Comparison of ENCODE assay signal across 10 cellular contexts in genomic region chr19:8355631-8356402, GRCh38. TPM values are rescaled to one million over a fixed set of nuclear protein-coding genes. Genes with fewer than 3 reads are reported as not detected.
DNase-seq lines count a peak whose midpoint lies in the region; ATAC-seq, FAIRE-seq and TF ChIP-seq lines count a peak whose summit lies in the region.
"Had no signal": no experiment of that assay in that cellular context is flagged by ENCODE, and none has a peak within 500 bp of the region (broad histone marks: within the 10 kb centered on the region; RNA-seq: fewer than 3 reads in every experiment).

No MANE protein-coding gene starts in this region.

- H3K27me3 Mint-ChIP-seq in endothelial cell (ENCODE audit: unreplicated experiment) = peaks cover 2% of the 10 kb centered on the region

- H3K9me3 Mint-ChIP-seq in endothelial cell (ENCODE audit: unreplicated experiment) = no peaks in the 10 kb centered on the region

- BruUV-seq in PC-9 (replicated peaks; lab: Mats Ljungman, UMichigan) = no TSS peak

- H3K27me3 ChIP-seq in PC-9 (ENCODE audit: insufficient read depth, low read depth) = no peaks in the 10 kb centered on the region

- H3K4me1 ChIP-seq in PC-9 (replicated peaks; ENCODE audit: insufficient read depth) = peaks cover 48% of the 10 kb centered on the region

- CTCF ChIA-PET in PC-9 (lab: Charles Lee) = interaction anchor here (1.1 to 1.2 kb wide), 2 partner anchors 225 to 227 kb away, joined by 5 to 6 read pairs; no protein-coding TSS in a partner anchor

- no peak for FAIRE-seq in GM19239 (lab: Jason Lieb, UNC)
- FAIRE-seq: GM12892 had no signal

- H4K20me1 ChIP-seq in PC-9 (ENCODE audit: insufficient read depth) = peaks cover 5% of the 10 kb centered on the region; the same call in 1 of the 2 replicates

- no peak overlapping the region for H3K4me3 ChIP-seq in PC-9

- H3K4me2 ChIP-seq in PC-9 = peak overlapping the region; percentile 54

- no peaks in the 10 kb centered on the region for H3K9me2 ChIP-seq in PC-9 (ENCODE audit: insufficient read depth)

- peaks cover 6% of the 10 kb centered on the region for H3K4me1 Mint-ChIP-seq in endothelial cell (ENCODE audit: unreplicated experiment)

- in situ Hi-C loops in Caki2 (cut with HindIII; ENCODE audit: low pct_unique_long_range_greater_than_20kb, low sequenced_read_pairs) = no loop called here
- in situ Hi-C loops in G401 (cut with HindIII; ENCODE audit: low sequenced_read_pairs) = no loop called here

- no peak for ATAC-seq in HG03196 (IDR thresholded peaks at IDR 0.05; ENCODE audit: unreplicated experiment)

- H3K9me3 ChIP-seq in PC-9 (ENCODE audit: insufficient read depth, low read depth) = no peaks in the 10 kb centered on the region

- intact Hi-C loops in PC-9 (cut with micrococcal nuclease; ENCODE audit: unreplicated experiment) = loop anchor here (2.0 to 10.0 kb wide), 2 partner anchors 57 to 149 kb away; partner anchors contain the start of genes MARCHF2 and PRAM1

- H2AFZ ChIP-seq in PC-9 = no peak overlapping the region

- H3K79me2 ChIP-seq in PC-9 (ENCODE audit: low read depth) = no peaks in the 10 kb centered on the region

- DNase-seq in Caki2 (ENCODE audit: low read depth) (peak; percentile 87), PC-9 (peak; percentile 70 to 98), endothelial cell (ENCODE audit: low spot score) (no peak), non-pigmented ciliary epithelial cell (ENCODE audit: low read depth) (peak; percentile 99), NCI-H526 (lab: John Stamatoyannopoulos, UW) (no peak), G401 (ENCODE audit: low spot score) (no peak), GM19239 (ENCODE audit: insufficient read length, low spot score) (no peak)
- DNase-seq: WERI-Rb-1 had no signal

- peaks cover 32% of the 10 kb centered on the region for H3F3A ChIP-seq in PC-9 (ENCODE audit: insufficient read depth, low read depth)

- H3K36me3 Mint-ChIP-seq in endothelial cell (ENCODE audit: low read depth, unreplicated experiment) = peaks cover 8% of the 10 kb centered on the region

- POLR2A ChIA-PET in PC-9 (lab: Charles Lee; ENCODE audit: unreplicated experiment) = interaction anchor here (0.5 to 0.7 kb wide), 2 partner anchors 213 to 1921 kb away, joined by 5 to 10 read pairs; no protein-coding TSS in a partner anchor

- peak overlapping the region; percentile 59 for H3K27ac ChIP-seq in PC-9
- H3K27ac ChIP-seq: WERI-Rb-1 had no signal

- TF ChIP-seq CTCF in PC-9 (conservative IDR thresholded peaks at IDR 0.05) (0 out of 2 replicates have a peak, but pooled peaks have one; percentile 14), endothelial cell (IDR thresholded peaks at IDR 0.05; ENCODE audit: unreplicated experiment) (no peak)

- H3K4me3 Mint-ChIP-seq in endothelial cell (ENCODE audit: unreplicated experiment) = peak overlapping the region; percentile 1

- H3K27ac Mint-ChIP-seq in endothelial cell (ENCODE audit: unreplicated experiment) = peak overlapping the region; percentile 1

- no peaks in the 10 kb centered on the region for H3K36me3 ChIP-seq in PC-9 (ENCODE audit: low read depth)
- H3K36me3 ChIP-seq: WERI-Rb-1 had no signal

RNA-seq across cellular contexts. Expression of gene ANGPTL4, which starts 8.1 kb away (rescaled TPM):
- 27.5 and 27.8 TPM in 2 replicates for total RNA-seq in Caki2 (2014; rRNA removed; shearing (Covaris generic); ENCODE audit: low replicate concordance)
- 0.30 TPM in 1 of 2 replicates, not detected in the other for total RNA-seq in PC-9 (2021)
- 14.3 TPM for total RNA-seq in endothelial cell (ENCODE audit: unreplicated experiment)
- 2.2 and 8.4 TPM in 2 replicates for total RNA-seq in G401 (2014; rRNA removed; shearing (Covaris generic))

RNA-seq across cellular contexts. Expression of gene KANK3, which starts 12.8 kb away (rescaled TPM):
- total RNA-seq in Caki2 (2014; rRNA removed; shearing (Covaris generic); ENCODE audit: low replicate concordance) = 5.3 and 5.6 TPM in 2 replicates
- total RNA-seq in PC-9 (2021) (0.37 and 1.6 TPM in 2 replicates), endothelial cell (ENCODE audit: unreplicated experiment) (109 TPM)
- 0.81 and 1.2 TPM in 2 replicates for total RNA-seq in G401 (2014; rRNA removed; shearing (Covaris generic))

RNA-seq across cellular contexts. Expression of gene RAB11B, which starts 34.3 kb away (rescaled TPM):
- total RNA-seq in Caki2 (2014; rRNA removed; shearing (Covaris generic); ENCODE audit: low replicate concordance) = 14.4 and 21.3 TPM in 2 replicates
- total RNA-seq in PC-9 (2021) (119 and 126 TPM in 2 replicates), endothelial cell (ENCODE audit: unreplicated experiment) (130 TPM)
- 30.4 and 39.1 TPM in 2 replicates for total RNA-seq in G401 (2014; rRNA removed; shearing (Covaris generic))

RNA-seq across cellular contexts. Expression of gene RPS28, which starts 34.5 kb away (rescaled TPM):
- total RNA-seq in Caki2 (2014; rRNA removed; shearing (Covaris generic); ENCODE audit: low replicate concordance) = 303 and 373 TPM in 2 replicates
- total RNA-seq in PC-9 (2021) (1,283 and 1,512 TPM in 2 replicates), endothelial cell (ENCODE audit: unreplicated experiment) (1,732 TPM)
- total RNA-seq in G401 (2014; rRNA removed; shearing (Covaris generic)) = 791 and 831 TPM in 2 replicates

RNA-seq across cellular contexts. Expression of gene NDUFA7, which starts 34.6 kb away (rescaled TPM):
- total RNA-seq in Caki2 (2014; rRNA removed; shearing (Covaris generic); ENCODE audit: low replicate concordance) = 29.0 and 45.1 TPM in 2 replicates
- total RNA-seq in PC-9 (2021) (49.8 and 61.7 TPM in 2 replicates), endothelial cell (ENCODE audit: unreplicated experiment) (39.9 TPM)
- total RNA-seq in G401 (2014; rRNA removed; shearing (Covaris generic)) = 39.8 and 59.0 TPM in 2 replicates

Comparison
In these comparisons a context has a peak if more than half of its experiments do, and no peak if none do; other contexts are left out.
1. DNase-seq: peak in Caki2 (single experiment), PC-9 (2 of 2) and non-pigmented ciliary epithelial cell (single experiment); none in endothelial cell (single experiment), NCI-H526 (0 of 2), G401 (single experiment) and GM19239 (single experiment).
2. RNA of gene KANK3, which starts 12.8 kb away (total RNA-seq): 109 TPM in endothelial cell (single experiment); 5.3 to 5.6 TPM in Caki2, 0.81 to 1.2 TPM in G401 and 0.37 to 1.6 TPM in PC-9; every median in the first group is over 10 times any median in the second.